ENCODE assay signal across 13 cellular contexts in genomic region chr6:153090241-153090930, GRCh38. TPM values are rescaled to one million over a fixed set of nuclear protein-coding genes. Genes with fewer than 3 reads are reported as not detected.
A peak's percentile ranks its signal among the peaks of the same experiment; 100 is the strongest.
DNase-seq lines count a peak whose midpoint lies in the region; ATAC-seq and TF ChIP-seq lines count a peak whose summit lies in the region.
"Had no signal": no experiment of that assay in that cellular context is flagged by ENCODE, and none has a peak within 500 bp of the region (broad histone marks: within the 10 kb centered on the region; RNA-seq: fewer than 3 reads in every experiment).

No MANE protein-coding gene starts in this region.

- H3K27ac ChIP-seq in Panc1 (ENCODE audit: low read length) = peak overlapping the region; percentile 42

- POLR2A ChIA-PET in Panc1 (lab: Charles Lee) = interaction anchor here (0.6 kb wide), 2 partner anchors 14 to 67 kb away, joined by 3 read pairs; no protein-coding TSS in a partner anchor

- peak; percentile 94 for ATAC-seq in Panc1
- peak; percentile 43 for ATAC-seq in omental fat pad (ENCODE audit: low FRiP score)
- ATAC-seq in HG02981 (IDR thresholded peaks at IDR 0.05; ENCODE audit: unreplicated experiment) = no peak
- no peak for ATAC-seq in GM21737 (IDR thresholded peaks at IDR 0.05; ENCODE audit: unreplicated experiment)
- ATAC-seq: activated CD4-positive, alpha-beta T cell treated with anti-CD3 and anti-CD28 coated beads for 36 hours had no signal

- peak; percentile 93 for DNase-seq in Daoy (ENCODE audit: low read depth)
- DNase-seq in Panc1 (ENCODE audit: low read depth, low spot score) = peak; percentile 84
- DNase-seq in dermis microvascular lymphatic vessel endothelial cell (ENCODE audit: low read depth in 2 of 2) = peak; percentile 63 to 97
- no peak for DNase-seq in omental fat pad (ENCODE audit: low spot score)
- no peak for DNase-seq in OCI-M1 (lab: John Stamatoyannopoulos, UW)
- DNase-seq in NCI-H2227 treated with DMSO at 0.1 percent for 48 hours (lab: John Stamatoyannopoulos, UW) = no peak
- DNase-seq: activated CD4-positive, alpha-beta T cell treated with anti-CD3 and anti-CD28 coated beads for 36 hours; activated naive CD4-positive, alpha-beta T cell; DND-41; endodermal cell had no signal

- no peak for TF ChIP-seq CTCF in Panc1 (IDR thresholded peaks at IDR 0.05)
- TF ChIP-seq CTCF in omental fat pad (IDR thresholded peaks at IDR 0.05) = no peak

- no peaks in the 10 kb centered on the region for H3K9me3 ChIP-seq in Panc1 (ENCODE audit: control insufficient read depth, insufficient read depth, low read depth, low read length)

- in situ Hi-C loops in Panc1 (cut with HindIII; ENCODE audit: low pct_unique_long_range_greater_than_20kb, low sequenced_read_pairs) = no loop called here

- no TSS peak for BruUV-seq in Panc1 (replicated peaks; lab: Mats Ljungman, UMichigan)

- CTCF ChIA-PET in Panc1 (lab: Charles Lee) = interaction anchor here (0.7 kb wide), 1 partner anchor 221 kb away, joined by 6 read pairs; no protein-coding TSS in a partner anchor

- peak overlapping the region in 1 of 2 experiments; percentile 29; a peak in 2 of 4 replicates for H3K4me3 ChIP-seq in Panc1 (ENCODE audit: low read depth in 2 of 2, low read length in 2 of 2)
- H3K4me3 ChIP-seq: lung had no signal

- no peaks in the 10 kb centered on the region for H3K36me3 ChIP-seq in Panc1 (ENCODE audit: control insufficient read depth, insufficient read depth, low read length)

- intact Hi-C loops in Panc1 (cut with micrococcal nuclease; ENCODE audit: unreplicated experiment) = no loop called here

- H3K4me1 ChIP-seq in Panc1 (ENCODE audit: control insufficient read depth, insufficient read depth, low read length) = peaks cover 29% of the 10 kb centered on the region

- H3K27me3 ChIP-seq in Panc1 (ENCODE audit: control insufficient read depth, insufficient read depth, low read length) = no peaks in the 10 kb centered on the region

RNA-seq across cellular contexts. Expression of gene RGS17, which starts 40.7 kb away (rescaled TPM):
- total RNA-seq in Daoy (2014; rRNA removed; shearing (Covaris generic)) = 8.3 and 8.7 TPM in 2 replicates
- total RNA-seq in Panc1 (2021; ENCODE audit: unreplicated experiment) (8.7 TPM), dermis microvascular lymphatic vessel endothelial cell (3.3 and 4.1 TPM in 2 replicates), omental fat pad (1 to 10 TPM in 3 of 4 donors, under 1 TPM in 1; 0.47 to 7.4 (median 3.0) TPM)
- polyA plus RNA-seq in Panc1 (2012; ENCODE audit: insufficient read length) = 5.3 TPM
- total RNA-seq: activated CD4-positive, alpha-beta T cell treated with anti-CD3 and anti-CD28 coated beads for 36 hours had no signal

Comparison
In these comparisons a context has a peak if more than half of its experiments do, and no peak if none do; other contexts are left out.
1. DNase-seq: peak in Daoy (single experiment), Panc1 (single experiment) and dermis microvascular lymphatic vessel endothelial cell (2 of 2); none in omental fat pad (single experiment), OCI-M1 (single experiment) and NCI-H2227 treated with DMSO at 0.1 percent for 48 hours (single experiment).
2. ATAC-seq: peak in Panc1 (single experiment) and omental fat pad (single experiment); none in HG02981 (single experiment) and GM21737 (single experiment).